Comparison of ENCODE assay signal across 21 cellular contexts in the genomic region with DNA sequence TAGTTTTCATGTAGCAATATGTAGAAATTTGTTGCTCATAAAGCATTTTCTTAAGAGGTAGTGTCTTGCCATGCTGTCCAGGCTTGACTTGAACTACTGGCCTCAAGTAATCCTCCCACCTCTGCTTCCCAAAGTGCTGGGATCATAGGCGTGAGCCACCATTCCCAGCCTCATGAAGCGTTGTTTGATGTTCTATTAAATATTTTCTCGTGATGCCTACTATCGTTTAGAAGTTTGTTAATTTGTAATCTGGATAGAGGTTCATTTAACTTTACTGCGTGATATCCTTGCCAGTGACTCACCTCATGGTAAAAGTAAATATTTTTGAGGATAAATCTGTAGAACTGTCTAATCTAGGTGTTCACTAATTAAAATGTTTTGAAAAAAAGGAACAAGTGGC.
"Had no signal": no experiment of that assay in that cellular context is flagged by ENCODE, and none has a peak within 500 bp of the region (broad histone marks: within the 10 kb centered on the region; RNA-seq: fewer than 3 reads in every experiment).

No MANE protein-coding gene starts in this region.

- H3K9me3 Mint-ChIP-seq: activated B cell treated with CpG ODN at 0.5 μM for 24 hours; activated CD4-positive, alpha-beta T cell treated with anti-CD3 and anti-CD28 coated beads, Interleukin-2, amount 10 ng/mL, durations not matched to agents 24 days and 14 days; brain; endodermal cell; natural killer cell had no signal

- H3K4me1 Mint-ChIP-seq: activated B cell treated with CpG ODN at 0.5 μM for 24 hours; activated CD4-positive, alpha-beta T cell treated with anti-CD3 and anti-CD28 coated beads, Interleukin-2, amount 10 ng/mL, durations not matched to agents 24 days and 14 days; natural killer cell had no signal

- H3K4me1 ChIP-seq: upper lobe of right lung had no signal

- H3K4me3 Mint-ChIP-seq: activated B cell treated with CpG ODN at 0.5 μM for 24 hours; activated CD4-positive, alpha-beta T cell treated with anti-CD3 and anti-CD28 coated beads, Interleukin-2, amount 10 ng/mL, durations not matched to agents 24 days and 14 days; brain; endodermal cell; natural killer cell; T-helper 17 cell had no signal

- H3K27ac Mint-ChIP-seq: activated B cell treated with CpG ODN at 0.5 μM for 24 hours; activated CD4-positive, alpha-beta T cell treated with anti-CD3 and anti-CD28 coated beads, Interleukin-2, amount 10 ng/mL, durations not matched to agents 24 days and 14 days; brain; endodermal cell; natural killer cell; progenitor cell of endocrine pancreas; T-helper 17 cell had no signal

- ATAC-seq: esophagus mucosa, natural killer cell, sciatic nerve, T-helper 17 cell, upper lobe of right lung had no signal

- H3K27me3 Mint-ChIP-seq: activated B cell treated with CpG ODN at 0.5 μM for 24 hours, brain had no signal

- H3K4me3 ChIP-seq: adrenal gland, heart left ventricle, upper lobe of right lung had no signal

- H3K27me3 ChIP-seq: adrenal gland, heart left ventricle, upper lobe of right lung had no signal

- DNase-seq: activated B cell treated with CpG ODN at 0.5 μM for 24 hours; activated CD4-positive, alpha-beta T cell treated with anti-CD3 and anti-CD28 coated beads, Interleukin-2, amount 10 ng/mL, durations not matched to agents 24 days and 14 days; activated CD8-positive, alpha-beta memory T cell treated with anti-CD3 and anti-CD28 coated beads for 24 hours; activated naive CD4-positive, alpha-beta T cell treated with anti-CD3 and anti-CD28 coated beads, Interleukin-2, amount 50 U/mL, for 16 hours; adrenal gland; cerebellar nuclear complex; endodermal cell; foreskin fibroblast; heart left ventricle; kidney; natural killer cell; nucleus accumbens; stimulated activated CD4-positive, alpha-beta T cell treated with anti-CD3 and anti-CD28 coated beads, Interleukin-12 subunit alpha, Interleukin-12 subunit beta, amount 100 ng/mL, for 4 hours; stimulated activated naive CD4-positive, alpha-beta T cell; substantia nigra; T-helper 17 cell; upper lobe of right lung had no signal

- H3K36me3 ChIP-seq: adrenal gland, upper lobe of right lung had no signal

- H3K9me3 ChIP-seq: adrenal gland, heart left ventricle, upper lobe of right lung had no signal

- H3K27ac ChIP-seq: upper lobe of right lung had no signal

- H3K36me3 Mint-ChIP-seq: natural killer cell had no signal

- FAIRE-seq: kidney had no signal
